ENCODE assay signal across 19 cellular contexts in genomic region chr6:90442366-90442765, GRCh38.
A peak's percentile ranks its signal among the peaks of the same experiment; 100 is the strongest.
DNase-seq lines count a peak whose midpoint lies in the region; ATAC-seq, FAIRE-seq and TF ChIP-seq lines count a peak whose summit lies in the region.
"Had no signal": no experiment of that assay in that cellular context is flagged by ENCODE, and none has a peak within 500 bp of the region (broad histone marks: within the 10 kb centered on the region; RNA-seq: fewer than 3 reads in every experiment).

No MANE protein-coding gene starts in this region.

- no peak overlapping the region for H3K14ac ChIP-seq in IMR-90 (replicated peaks; ENCODE audit: low read depth, low read length)
- no peak overlapping the region for H3K14ac ChIP-seq in neuronal stem cell (ENCODE audit: low read length)

- H2AK5ac ChIP-seq in IMR-90 (ENCODE audit: low read depth, low read length), result no peak overlapping the region
- no peak overlapping the region for H2AK5ac ChIP-seq in neuronal stem cell (ENCODE audit: low read depth, low read length)

- H3K27me3 ChIP-seq in IMR-90 (ENCODE audit: control insufficient read depth, insufficient read depth, low read length) (peaks cover 25% of the 10 kb centered on the region), adipocyte (replicated peaks; ENCODE audit: control insufficient read depth, insufficient read depth, low read length) (no peaks in the 10 kb centered on the region), neuronal stem cell (ENCODE audit: control insufficient read depth in 3 of 3, insufficient read depth in 3 of 3, low read depth in 1 of 3, low read length in 3 of 3) (no peaks in the 10 kb centered on the region)
- H3K27me3 ChIP-seq: BE2C, SJCRH30 had no signal

- FAIRE-seq in D721Med (lab: Jason Lieb, UNC), result no peak
- FAIRE-seq: GM19239, HTR-8/SVneo had no signal

- in situ Hi-C loops in IMR-90 (cut with MboI; ENCODE audit: low sequenced_read_pairs), result no loop called here

- DNase-seq in IMR-90, result peak; percentile 22
- peak; percentile 56 for DNase-seq in adipocyte (ENCODE audit: low read depth)
- peak; percentile 31 for DNase-seq in fibroblast of mammary gland (ENCODE audit: low read depth)
- DNase-seq in neuronal stem cell (ENCODE audit: low spot score), result no peak
- DNase-seq in activated CD4-positive, alpha-beta T cell treated with anti-CD3 and anti-CD28 coated beads, Interleukin-2, amount 50 U/mL, for 1 hour, result no peak
- no peak for DNase-seq in activated T-cell treated with anti-CD3 and anti-CD28 coated beads, Interleukin-2, amount 50 U/mL, for 48 hours
- no peak for DNase-seq in D721Med (ENCODE audit: insufficient read length, low spot score)
- DNase-seq: BE2C; CD4-positive, alpha-beta T cell; DMS53; H9; NCI-H1436; NCI-H2029; NCI-H510A; PC-9; SJCRH30 had no signal

- no peak overlapping the region for H4K5ac ChIP-seq in IMR-90 (ENCODE audit: low read depth, low read length)

- no peak overlapping the region for H2BK20ac ChIP-seq in IMR-90 (ENCODE audit: low read depth, low read length)

- no peak overlapping the region for H3K23ac ChIP-seq in IMR-90 (ENCODE audit: low read depth, low read length)
- H3K23ac ChIP-seq in neuronal stem cell (ENCODE audit: low read depth, low read length, poor library complexity), result no peak overlapping the region

- BruUV-seq in IMR-90 (replicated peaks; lab: Mats Ljungman, UMichigan), result no TSS peak

- H3K9ac ChIP-seq in IMR-90 (ENCODE audit: low read depth, low read length) (no peak overlapping the region), adipocyte (ENCODE audit: low read length) (no peak overlapping the region), neuronal stem cell (ENCODE audit: low read depth, low read length, poor library complexity) (no peak overlapping the region)

- H3K4ac ChIP-seq in IMR-90 (ENCODE audit: low read depth, low read length) (no peak overlapping the region), neuronal stem cell (ENCODE audit: low read length) (no peak overlapping the region)

- intact Hi-C loops in IMR-90 (cut with micrococcal nuclease), result no loop called here

- H4K91ac ChIP-seq in IMR-90 (ENCODE audit: insufficient read depth, low read depth, low read length), result no peak overlapping the region
- no peak overlapping the region for H4K91ac ChIP-seq in neuronal stem cell (ENCODE audit: low read depth, low read length, poor library complexity)

- TF ChIP-seq POLR2A in IMR-90 (IDR thresholded peaks at IDR 0.05; ENCODE audit: low read depth, low read length), result no peak

- H2BK12ac ChIP-seq in neuronal stem cell (ENCODE audit: low read length), result no peak overlapping the region

- no peak overlapping the region for H2AFZ ChIP-seq in IMR-90 (replicated peaks; ENCODE audit: low read length, poor library complexity)
- peak overlapping the region; percentile 37 for H2AFZ ChIP-seq in neuronal stem cell (ENCODE audit: low read length)
- H2AFZ ChIP-seq: PC-9 had no signal

- H3K36me3 ChIP-seq in IMR-90 (ENCODE audit: control insufficient read depth, insufficient read depth, low read length) (no peaks in the 10 kb centered on the region), adipocyte (ENCODE audit: control insufficient read depth, insufficient read depth, low read length, severe bottlenecking) (no peaks in the 10 kb centered on the region), neuronal stem cell (replicated peaks in 1 of 2; ENCODE audit: control insufficient read depth in 2 of 2, insufficient read depth in 2 of 2, low read length in 2 of 2) (no peaks in the 10 kb centered on the region)
- H3K36me3 ChIP-seq: BE2C, SJCRH30 had no signal

- H3K79me1 ChIP-seq in IMR-90 (ENCODE audit: low read depth in 1 of 2, low read length in 2 of 2) (no peaks in the 10 kb centered on the region), neuronal stem cell (ENCODE audit: low read depth, low read length) (no peaks in the 10 kb centered on the region)

- no peak overlapping the region for H2AK9ac ChIP-seq in IMR-90 (replicated peaks; ENCODE audit: low read depth, low read length, poor library complexity)

- H2BK120ac ChIP-seq in IMR-90 (ENCODE audit: low read depth, low read length) (no peak overlapping the region), neuronal stem cell (ENCODE audit: low read depth, low read length) (no peak overlapping the region)

- no peaks in the 10 kb centered on the region for H3K4me1 ChIP-seq in IMR-90 (ENCODE audit: control insufficient read depth, insufficient read depth, low read length)
- H3K4me1 ChIP-seq in adipocyte (ENCODE audit: control insufficient read depth, insufficient read depth, low read length), result no peaks in the 10 kb centered on the region
- H3K4me1 ChIP-seq in neuronal stem cell (ENCODE audit: control insufficient read depth in 2 of 2, insufficient read depth in 1 of 2, low read depth in 1 of 2, low read length in 2 of 2), result peaks cover 13 to 32% of the 10 kb centered on the region in 2 donors
- H3K4me1 ChIP-seq: BE2C, SJCRH30 had no signal

- POLR2A ChIA-PET in IMR-90 (lab: Charles Lee; ENCODE audit: unreplicated experiment), result no interaction called here

- H3K9me3 ChIP-seq in IMR-90 (ENCODE audit: control insufficient read depth, insufficient read depth, low read length) (no peaks in the 10 kb centered on the region), adipocyte (ENCODE audit: control insufficient read depth, low read length) (no peaks in the 10 kb centered on the region), neuronal stem cell (replicated peaks in 1 of 2; ENCODE audit: control insufficient read depth in 2 of 2, insufficient read depth in 1 of 2, low read depth in 1 of 2, low read length in 2 of 2) (no peaks in the 10 kb centered on the region)
- H3K9me3 ChIP-seq: BE2C, SJCRH30 had no signal

- H3K18ac ChIP-seq in IMR-90 (ENCODE audit: low read depth, low read length) (no peak overlapping the region), neuronal stem cell (ENCODE audit: low read length) (no peak overlapping the region)

- dilution Hi-C loops in IMR-90 (cut with HindIII; ENCODE audit: low sequenced_read_pairs, unreplicated experiment), result no loop called here

- WGBS in IMR-90 (ENCODE audit: extremely low coverage in 2 of 2, insufficient read length in 1 of 2), 2 experiments, result no CpG with 5 or more reads among the region's 1 CpG
- WGBS in neuronal stem cell (ENCODE audit: extremely low coverage in 2 of 2, insufficient read length in 2 of 2, insufficient replicate concordance in 1 of 2), 2 donors, result no CpG with 5 or more reads among the region's 1 CpG

- H2BK15ac ChIP-seq in IMR-90 (ENCODE audit: low read depth, low read length) (no peak overlapping the region), neuronal stem cell (ENCODE audit: low read length) (no peak overlapping the region)

- CTCF ChIA-PET in IMR-90 (lab: Yijun Ruan, JAX), result no interaction called here

- H3K9me1 ChIP-seq in IMR-90 (ENCODE audit: insufficient read depth, low read length), result no peaks in the 10 kb centered on the region

- no peak overlapping the region for H4K8ac ChIP-seq in IMR-90 (ENCODE audit: low read depth in 2 of 2, low read length in 2 of 2)
- no peak overlapping the region for H4K8ac ChIP-seq in neuronal stem cell (ENCODE audit: low read depth, low read length)

- H3K27ac ChIP-seq in IMR-90 (ENCODE audit: insufficient read depth, low read length), result no peak overlapping the region
- H3K27ac ChIP-seq in neuronal stem cell (replicated peaks; ENCODE audit: low read length), result no peak overlapping the region
- H3K27ac ChIP-seq: HL-60, PC-9, SJCRH30 had no signal

- H4K20me1 ChIP-seq in IMR-90 (ENCODE audit: insufficient read depth, low read length), result no peaks in the 10 kb centered on the region

- H3K4me2 ChIP-seq in IMR-90 (ENCODE audit: low read depth, low read length), result no peak overlapping the region
- no peak overlapping the region for H3K4me2 ChIP-seq in neuronal stem cell (ENCODE audit: insufficient read depth, low read length, poor library complexity, severe bottlenecking)
- H3K4me2 ChIP-seq: PC-9 had no signal

- H3K4me3 ChIP-seq in IMR-90 (ENCODE audit: insufficient read depth, low read depth, low read length) (no peak overlapping the region), adipocyte (ENCODE audit: low read length) (no peak overlapping the region), fibroblast of mammary gland (ENCODE audit: control insufficient read depth, low read depth, low read length) (no peak overlapping the region), neuronal stem cell (ENCODE audit: low read length in 2 of 2) (no peak overlapping the region)
- H3K4me3 ChIP-seq: PC-9, SJCRH30 had no signal

- ATAC-seq in IMR-90 (ENCODE audit: low read depth), result peak; percentile 24; the same call in 1 of the 2 replicates

- H3K56ac ChIP-seq in IMR-90 (ENCODE audit: extremely low read depth, insufficient read depth, low read length), result no peak overlapping the region

- no peak for TF ChIP-seq RAD21 in IMR-90 (IDR thresholded peaks at IDR 0.05; ENCODE audit: low read length)

- TF ChIP-seq CTCF in IMR-90 (conservative IDR thresholded peaks at IDR 0.05; ENCODE audit: low read depth, low read length), result no peak
- TF ChIP-seq CTCF in fibroblast of mammary gland (conservative IDR thresholded peaks at IDR 0.05; ENCODE audit: control insufficient read depth, insufficient read depth, low read depth, low read length), result no peak
- no peak for TF ChIP-seq CTCF in D721Med (IDR thresholded peaks at IDR 0.05; ENCODE audit: insufficient read depth, missing control alignments)

- no peak overlapping the region for H2BK5ac ChIP-seq in IMR-90 (ENCODE audit: low read depth, low read length, poor library complexity, severe bottlenecking)
- H2BK5ac ChIP-seq in neuronal stem cell (ENCODE audit: low read length), result no peak overlapping the region

TF ChIP-seq in IMR-90, 13 proteins besides CTCF, POLR2A, EP300 and RAD21:
- TF ChIP-seq MAZ (IDR thresholded peaks at IDR 0.05; ENCODE audit: borderline replicate concordance, low read depth, low read length) (no peak), CEBPB (IDR thresholded peaks at IDR 0.05; ENCODE audit: low read depth, low read length) (peak; percentile 59; the same call in 1 of the 2 replicates), ELK1 (IDR thresholded peaks at IDR 0.05; ENCODE audit: borderline replicate concordance, low read depth, low read length) (no peak), SMC3 (IDR thresholded peaks at IDR 0.05; ENCODE audit: low read depth, low read length) (no peak), BHLHE40 (IDR thresholded peaks at IDR 0.05; ENCODE audit: low read depth, low read length) (no peak), RCOR1 (IDR thresholded peaks at IDR 0.05; ENCODE audit: insufficient replicate concordance, low read length) (no peak), MXI1 (IDR thresholded peaks at IDR 0.05; ENCODE audit: borderline replicate concordance, low read depth, low read length) (no peak), RFX5 (IDR thresholded peaks at IDR 0.05; ENCODE audit: low read depth, low read length) (no peak)

Comparison
In these comparisons a context has a peak if more than half of its experiments do, and no peak if none do; other contexts are left out.
1. DNase-seq: peak in IMR-90 (single experiment), adipocyte (single experiment) and fibroblast of mammary gland (single experiment); none in neuronal stem cell (single experiment), activated CD4-positive, alpha-beta T cell treated with anti-CD3 and anti-CD28 coated beads, Interleukin-2, amount 50 U/mL, for 1 hour (single experiment), activated T-cell treated with anti-CD3 and anti-CD28 coated beads, Interleukin-2, amount 50 U/mL, for 48 hours (0 of 2) and D721Med (single experiment).